1 cellular context compared by ENCODE assay signal in the genomic region with DNA sequence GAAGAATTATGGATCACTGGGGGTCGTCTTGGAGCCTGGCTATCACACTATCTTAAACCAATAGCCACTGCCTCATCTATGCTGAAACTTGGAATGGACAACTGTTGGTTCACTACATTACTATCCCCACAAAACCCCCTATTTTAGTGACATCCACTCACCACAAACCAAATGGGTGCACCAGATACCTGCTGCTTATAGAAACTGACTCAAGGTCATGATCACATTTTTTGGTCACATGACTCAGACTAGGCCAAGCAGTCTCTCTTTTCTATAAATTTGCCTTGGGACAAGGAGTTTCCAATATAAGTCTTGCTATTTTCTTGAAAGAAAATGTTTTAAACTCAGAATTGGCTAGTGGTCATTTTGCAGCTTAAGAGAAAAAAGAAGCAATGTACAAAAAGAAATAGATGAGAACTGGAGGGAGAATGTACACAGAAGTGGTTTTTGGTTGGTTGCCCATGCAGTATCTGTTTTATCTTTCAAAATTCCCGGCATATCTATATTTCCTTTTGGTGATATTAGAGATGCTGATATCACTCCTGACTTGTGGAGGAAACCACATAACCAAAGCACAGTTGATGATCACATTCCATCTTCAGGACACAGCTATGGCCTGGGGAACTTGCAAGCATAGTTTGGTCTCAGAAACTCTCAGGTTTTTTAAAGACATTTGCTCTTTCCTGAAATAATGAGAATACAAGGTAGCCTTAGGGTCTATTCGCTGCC.
TF ChIP-seq lines count a peak whose summit lies in the region.

No MANE protein-coding gene starts in this region.

TF ChIP-seq in SK-N-SH treated with all-trans-retinoic acid at 6 μM for 48 hours, 23 proteins besides CTCF, POLR2A, EP300 and RAD21 (continued from another document):
- TF ChIP-seq, protein P1, sequence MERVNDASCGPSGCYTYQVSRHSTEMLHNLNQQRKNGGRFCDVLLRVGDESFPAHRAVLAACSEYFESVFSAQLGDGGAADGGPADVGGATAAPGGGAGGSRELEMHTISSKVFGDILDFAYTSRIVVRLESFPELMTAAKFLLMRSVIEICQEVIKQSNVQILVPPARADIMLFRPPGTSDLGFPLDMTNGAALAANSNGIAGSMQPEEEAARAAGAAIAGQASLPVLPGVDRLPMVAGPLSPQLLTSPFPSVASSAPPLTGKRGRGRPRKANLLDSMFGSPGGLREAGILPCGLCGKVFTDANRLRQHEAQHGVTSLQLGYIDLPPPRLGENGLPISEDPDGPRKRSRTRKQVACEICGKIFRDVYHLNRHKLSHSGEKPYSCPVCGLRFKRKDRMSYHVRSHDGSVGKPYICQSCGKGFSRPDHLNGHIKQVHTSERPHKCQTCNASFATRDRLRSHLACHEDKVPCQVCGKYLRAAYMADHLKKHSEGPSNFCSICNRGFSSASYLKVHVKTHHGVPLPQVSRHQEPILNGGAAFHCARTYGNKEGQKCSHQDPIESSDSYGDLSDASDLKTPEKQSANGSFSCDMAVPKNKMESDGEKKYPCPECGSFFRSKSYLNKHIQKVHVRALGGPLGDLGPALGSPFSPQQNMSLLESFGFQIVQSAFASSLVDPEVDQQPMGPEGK (CRISPR knock-in tag; IDR thresholded peaks at IDR 0.05; ENCODE audit: borderline replicate concordance): no peak
- TF ChIP-seq, protein P2, sequence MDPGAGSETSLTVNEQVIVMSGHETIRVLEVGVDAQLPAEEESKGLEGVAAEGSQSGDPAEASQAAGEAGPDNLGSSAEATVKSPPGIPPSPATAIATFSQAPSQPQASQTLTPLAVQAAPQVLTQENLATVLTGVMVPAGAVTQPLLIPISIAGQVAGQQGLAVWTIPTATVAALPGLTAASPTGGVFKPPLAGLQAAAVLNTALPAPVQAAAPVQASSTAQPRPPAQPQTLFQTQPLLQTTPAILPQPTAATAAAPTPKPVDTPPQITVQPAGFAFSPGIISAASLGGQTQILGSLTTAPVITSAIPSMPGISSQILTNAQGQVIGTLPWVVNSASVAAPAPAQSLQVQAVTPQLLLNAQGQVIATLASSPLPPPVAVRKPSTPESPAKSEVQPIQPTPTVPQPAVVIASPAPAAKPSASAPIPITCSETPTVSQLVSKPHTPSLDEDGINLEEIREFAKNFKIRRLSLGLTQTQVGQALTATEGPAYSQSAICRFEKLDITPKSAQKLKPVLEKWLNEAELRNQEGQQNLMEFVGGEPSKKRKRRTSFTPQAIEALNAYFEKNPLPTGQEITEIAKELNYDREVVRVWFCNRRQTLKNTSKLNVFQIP (CRISPR knock-in tag; IDR thresholded peaks at IDR 0.05; ENCODE audit: borderline replicate concordance, low read depth): no peak
- TF ChIP-seq ZC3H10 (CRISPR knock-in tag; IDR thresholded peaks at IDR 0.05) (no peak), SNAI2 (CRISPR knock-in tag; IDR thresholded peaks at IDR 0.05) (no peak)
TF ChIP-seq in SK-N-SH treated with all-trans-retinoic acid at 6 μM for 48 hours: peak in this region for 0.
